In genomic region chrX:129594781-129595180, GRCh38 we compare ENCODE assay signal across 25 cellular contexts. TPM values are rescaled to one million over a fixed set of nuclear protein-coding genes. Genes with fewer than 3 reads are reported as not detected.
"Had no signal": no experiment of that assay in that cellular context is flagged by ENCODE, and none has a peak within 500 bp of the region (broad histone marks: within the 10 kb centered on the region; RNA-seq: fewer than 3 reads in every experiment).

No MANE protein-coding gene starts in this region.

- H3K27me3 ChIP-seq: colonic mucosa, esophagus squamous epithelium, gastrocnemius medialis, left lung had no signal

- ATAC-seq: esophagus mucosa; gastrocnemius medialis; left cardiac atrium; left lung; left ventricle myocardium superior; lower lobe of right lung; naive thymus-derived CD4-positive, alpha-beta T cell had no signal

- DNase-seq: colonic mucosa; cortex of kidney; effector CD4-positive, alpha-beta T cell; effector memory CD4-positive, alpha-beta T cell; erythroblast; esophagus squamous epithelium; foreskin fibroblast; foreskin melanocyte; gastrocnemius medialis; glutamatergic neuron; head of caudate nucleus; heart right ventricle; hippocampal formation; left cardiac atrium; left lung; left ventricle myocardium superior; lower lobe of right lung; mesendoderm; midbrain; naive thymus-derived CD4-positive, alpha-beta T cell had no signal

- H3K9me3 ChIP-seq: colonic mucosa, esophagus squamous epithelium, gastrocnemius medialis, heart right ventricle, left lung, lower lobe of right lung had no signal

- H3K36me3 Mint-ChIP-seq: memory B cell had no signal

- H3K27ac ChIP-seq: colonic mucosa, epithelial cell of prostate, esophagus squamous epithelium, gastrocnemius medialis, heart right ventricle, left lung, lower lobe of right lung had no signal

- H3K27ac Mint-ChIP-seq: dendritic cell treated with granulocyte-macrophage colony-stimulating factor and Interleukin-4, amounts not matched to agents 40 ng/mL and 50 ng/mL, for 4 days; memory B cell; naive thymus-derived CD4-positive, alpha-beta T cell had no signal

- H3K4me1 Mint-ChIP-seq: memory B cell had no signal

- H3K36me3 ChIP-seq: colonic mucosa had no signal

- H3K27me3 Mint-ChIP-seq: dendritic cell treated with granulocyte-macrophage colony-stimulating factor and Interleukin-4, amounts not matched to agents 40 ng/mL and 50 ng/mL, for 4 days; memory B cell; naive thymus-derived CD4-positive, alpha-beta T cell had no signal

- H3K4me3 Mint-ChIP-seq: dendritic cell treated with granulocyte-macrophage colony-stimulating factor and Interleukin-4, amounts not matched to agents 40 ng/mL and 50 ng/mL, for 4 days; memory B cell; naive thymus-derived CD4-positive, alpha-beta T cell had no signal

- H3K4me3 ChIP-seq: colonic mucosa, esophagus squamous epithelium, gastrocnemius medialis, heart right ventricle, left lung, lower lobe of right lung had no signal

- H3K9me3 Mint-ChIP-seq: dendritic cell treated with granulocyte-macrophage colony-stimulating factor and Interleukin-4, amounts not matched to agents 40 ng/mL and 50 ng/mL, for 4 days; memory B cell; naive thymus-derived CD4-positive, alpha-beta T cell had no signal

- H3K4me1 ChIP-seq: colonic mucosa, left lung, lower lobe of right lung had no signal

RNA-seq across cellular contexts. Expression of gene APLN, which starts 60.0 kb away (rescaled TPM):
- total RNA-seq: gastrocnemius medialis, mononuclear cell had no signal
- polyA plus RNA-seq: naive thymus-derived CD4-positive, alpha-beta T cell had no signal
